In genomic region chr3:141647562-141647915, GRCh38 we compare ENCODE assay signal across 1 cellular context.
TF ChIP-seq lines count a peak whose summit lies in the region.

No MANE protein-coding gene starts in this region.

TF ChIP-seq in K562, 482 proteins besides CTCF, POLR2A, EP300 and RAD21:
- TF ChIP-seq, protein P1, sequence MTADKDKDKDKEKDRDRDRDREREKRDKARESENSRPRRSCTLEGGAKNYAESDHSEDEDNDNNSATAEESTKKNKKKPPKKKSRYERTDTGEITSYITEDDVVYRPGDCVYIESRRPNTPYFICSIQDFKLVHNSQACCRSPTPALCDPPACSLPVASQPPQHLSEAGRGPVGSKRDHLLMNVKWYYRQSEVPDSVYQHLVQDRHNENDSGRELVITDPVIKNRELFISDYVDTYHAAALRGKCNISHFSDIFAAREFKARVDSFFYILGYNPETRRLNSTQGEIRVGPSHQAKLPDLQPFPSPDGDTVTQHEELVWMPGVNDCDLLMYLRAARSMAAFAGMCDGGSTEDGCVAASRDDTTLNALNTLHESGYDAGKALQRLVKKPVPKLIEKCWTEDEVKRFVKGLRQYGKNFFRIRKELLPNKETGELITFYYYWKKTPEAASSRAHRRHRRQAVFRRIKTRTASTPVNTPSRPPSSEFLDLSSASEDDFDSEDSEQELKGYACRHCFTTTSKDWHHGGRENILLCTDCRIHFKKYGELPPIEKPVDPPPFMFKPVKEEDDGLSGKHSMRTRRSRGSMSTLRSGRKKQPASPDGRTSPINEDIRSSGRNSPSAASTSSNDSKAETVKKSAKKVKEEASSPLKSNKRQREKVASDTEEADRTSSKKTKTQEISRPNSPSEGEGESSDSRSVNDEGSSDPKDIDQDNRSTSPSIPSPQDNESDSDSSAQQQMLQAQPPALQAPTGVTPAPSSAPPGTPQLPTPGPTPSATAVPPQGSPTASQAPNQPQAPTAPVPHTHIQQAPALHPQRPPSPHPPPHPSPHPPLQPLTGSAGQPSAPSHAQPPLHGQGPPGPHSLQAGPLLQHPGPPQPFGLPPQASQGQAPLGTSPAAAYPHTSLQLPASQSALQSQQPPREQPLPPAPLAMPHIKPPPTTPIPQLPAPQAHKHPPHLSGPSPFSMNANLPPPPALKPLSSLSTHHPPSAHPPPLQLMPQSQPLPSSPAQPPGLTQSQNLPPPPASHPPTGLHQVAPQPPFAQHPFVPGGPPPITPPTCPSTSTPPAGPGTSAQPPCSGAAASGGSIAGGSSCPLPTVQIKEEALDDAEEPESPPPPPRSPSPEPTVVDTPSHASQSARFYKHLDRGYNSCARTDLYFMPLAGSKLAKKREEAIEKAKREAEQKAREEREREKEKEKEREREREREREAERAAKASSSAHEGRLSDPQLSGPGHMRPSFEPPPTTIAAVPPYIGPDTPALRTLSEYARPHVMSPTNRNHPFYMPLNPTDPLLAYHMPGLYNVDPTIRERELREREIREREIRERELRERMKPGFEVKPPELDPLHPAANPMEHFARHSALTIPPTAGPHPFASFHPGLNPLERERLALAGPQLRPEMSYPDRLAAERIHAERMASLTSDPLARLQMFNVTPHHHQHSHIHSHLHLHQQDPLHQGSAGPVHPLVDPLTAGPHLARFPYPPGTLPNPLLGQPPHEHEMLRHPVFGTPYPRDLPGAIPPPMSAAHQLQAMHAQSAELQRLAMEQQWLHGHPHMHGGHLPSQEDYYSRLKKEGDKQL (CRISPR knock-in tag; IDR thresholded peaks at IDR 0.05; ENCODE audit: borderline replicate concordance), result no peak
- 0 out of 2 replicates have a peak, but pooled peaks have one; percentile 17 for TF ChIP-seq CEBPG (CRISPR knock-in tag; IDR thresholded peaks at IDR 0.05)
- TF ChIP-seq CEBPG (tag; conservative IDR thresholded peaks at IDR 0.05 in 1 of 2, IDR thresholded peaks at IDR 0.05 in 1 of 2), result no peak
- TF ChIP-seq TAL1 (IDR thresholded peaks at IDR 0.05), result no peak
- TF ChIP-seq, protein P2, sequence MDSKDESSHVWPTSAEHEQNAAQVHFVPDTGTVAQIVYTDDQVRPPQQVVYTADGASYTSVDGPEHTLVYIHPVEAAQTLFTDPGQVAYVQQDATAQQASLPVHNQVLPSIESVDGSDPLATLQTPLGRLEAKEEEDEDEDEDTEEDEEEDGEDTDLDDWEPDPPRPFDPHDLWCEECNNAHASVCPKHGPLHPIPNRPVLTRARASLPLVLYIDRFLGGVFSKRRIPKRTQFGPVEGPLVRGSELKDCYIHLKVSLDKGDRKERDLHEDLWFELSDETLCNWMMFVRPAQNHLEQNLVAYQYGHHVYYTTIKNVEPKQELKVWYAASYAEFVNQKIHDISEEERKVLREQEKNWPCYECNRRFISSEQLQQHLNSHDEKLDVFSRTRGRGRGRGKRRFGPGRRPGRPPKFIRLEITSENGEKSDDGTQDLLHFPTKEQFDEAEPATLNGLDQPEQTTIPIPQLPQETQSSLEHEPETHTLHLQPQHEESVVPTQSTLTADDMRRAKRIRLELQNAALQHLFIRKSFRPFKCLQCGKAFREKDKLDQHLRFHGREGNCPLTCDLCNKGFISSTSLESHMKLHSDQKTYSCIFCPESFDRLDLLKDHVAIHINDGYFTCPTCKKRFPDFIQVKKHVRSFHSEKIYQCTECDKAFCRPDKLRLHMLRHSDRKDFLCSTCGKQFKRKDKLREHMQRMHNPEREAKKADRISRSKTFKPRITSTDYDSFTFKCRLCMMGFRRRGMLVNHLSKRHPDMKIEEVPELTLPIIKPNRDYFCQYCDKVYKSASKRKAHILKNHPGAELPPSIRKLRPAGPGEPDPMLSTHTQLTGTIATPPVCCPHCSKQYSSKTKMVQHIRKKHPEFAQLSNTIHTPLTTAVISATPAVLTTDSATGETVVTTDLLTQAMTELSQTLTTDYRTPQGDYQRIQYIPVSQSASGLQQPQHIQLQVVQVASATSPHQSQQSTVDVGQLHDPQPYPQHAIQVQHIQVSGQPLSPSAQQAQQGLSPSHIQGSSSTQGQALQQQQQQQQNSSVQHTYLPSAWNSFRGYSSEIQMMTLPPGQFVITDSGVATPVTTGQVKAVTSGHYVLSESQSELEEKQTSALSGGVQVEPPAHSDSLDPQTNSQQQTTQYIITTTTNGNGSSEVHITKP (IDR thresholded peaks at IDR 0.05; ENCODE audit: partially characterized antibody), result peak; percentile 33
TF ChIP-seq in K562: peak in this region for 2.
